ENCODE assay signal across 8 cellular contexts in genomic region chr6:111566222-111566717, GRCh38. TPM values are rescaled to one million over a fixed set of nuclear protein-coding genes. Genes with fewer than 3 reads are reported as not detected.
DNase-seq lines count a peak whose midpoint lies in the region; FAIRE-seq and TF ChIP-seq lines count a peak whose summit lies in the region.

No MANE protein-coding gene starts in this region.

- no TSS peak for BruUV-seq in endothelial cell of umbilical vein (replicated peaks; lab: Mats Ljungman, UMichigan)

- H3K9me1 ChIP-seq in endothelial cell of umbilical vein (replicated peaks; ENCODE audit: control insufficient read depth, extremely low read depth, insufficient read depth, low read length) = no peaks in the 10 kb centered on the region

- H3K27me3 Mint-ChIP-seq in activated CD4-positive, alpha-beta memory T cell treated with anti-CD3 and anti-CD28 coated beads, Interleukin-2, amount 10 ng/mL, durations not matched to agents 7 days and 5 days = no peaks in the 10 kb centered on the region
- no peaks in the 10 kb centered on the region for H3K27me3 Mint-ChIP-seq in activated CD4-positive, alpha-beta memory T cell treated with anti-CD3 and anti-CD28 coated beads for 36 hours

- peaks cover 52% of the 10 kb centered on the region for H3K4me1 ChIP-seq in endothelial cell of umbilical vein (ENCODE audit: control insufficient read depth, extremely low read depth, insufficient read depth, low read length)
- H3K4me1 ChIP-seq in thymus (ENCODE audit: control insufficient read depth, insufficient read depth, low read length) = peaks cover 55% of the 10 kb centered on the region

- TF ChIP-seq CTCF in endothelial cell of umbilical vein (IDR thresholded peaks at IDR 0.05; ENCODE audit: extremely low read depth in 1 of 2, insufficient read depth in 1 of 2, low read depth in 1 of 2, low read length in 2 of 2) = no peak

- peaks cover 51% of the 10 kb centered on the region for H3K4me1 Mint-ChIP-seq in activated CD4-positive, alpha-beta memory T cell treated with anti-CD3 and anti-CD28 coated beads, Interleukin-2, amount 10 ng/mL, durations not matched to agents 7 days and 5 days
- peaks cover 53% of the 10 kb centered on the region for H3K4me1 Mint-ChIP-seq in activated CD4-positive, alpha-beta memory T cell treated with anti-CD3 and anti-CD28 coated beads for 36 hours (ENCODE audit: low read depth)

- H4K20me1 ChIP-seq in endothelial cell of umbilical vein (replicated peaks; ENCODE audit: control insufficient read depth, extremely low read depth, insufficient read depth, low read length) = no peaks in the 10 kb centered on the region

- POLR2A ChIA-PET in activated CD4-positive, alpha-beta memory T cell treated with anti-CD3 and anti-CD28 coated beads, Interleukin-2, amount 10 ng/mL, durations not matched to agents 7 days and 5 days (lab: Charles Lee) = interaction anchor here (1.9 kb wide), 1 partner anchor 83 kb away, joined by 8 read pairs; the partner anchor contains the start of gene REV3L
- POLR2A ChIA-PET in activated CD4-positive, alpha-beta memory T cell treated with anti-CD3 and anti-CD28 coated beads for 36 hours (lab: Charles Lee) = interaction anchor here (1.0 kb wide), 1 partner anchor 82 kb away, joined by 3 read pairs; no protein-coding TSS in a partner anchor
- POLR2A ChIA-PET in endothelial cell of umbilical vein (lab: Charles Lee) = interaction anchor here (1.0 kb wide), 1 partner anchor 9 kb away, joined by 4 read pairs; no protein-coding TSS in a partner anchor

- DNase-seq in activated CD4-positive, alpha-beta memory T cell treated with anti-CD3 and anti-CD28 coated beads, Interleukin-2, amount 10 ng/mL, durations not matched to agents 7 days and 5 days = no peak
- no peak for DNase-seq in activated CD4-positive, alpha-beta memory T cell treated with anti-CD3 and anti-CD28 coated beads for 36 hours
- DNase-seq in NCI-H146 treated with DMSO at 0.1 percent for 48 hours (lab: John Stamatoyannopoulos, UW; ENCODE audit: unreplicated experiment) = peak; percentile 58
- peak; percentile 43 for DNase-seq in endothelial cell of umbilical vein (ENCODE audit: low read depth, low spot score)
- DNase-seq in MV-4-11 (lab: John Stamatoyannopoulos, UW) = no peak
- DNase-seq in COLO668 (lab: John Stamatoyannopoulos, UW; ENCODE audit: unreplicated experiment) = no peak
- DNase-seq in erythroblast (lab: John Stamatoyannopoulos, UW) = no peak

- no peaks in the 10 kb centered on the region for H3K9me3 ChIP-seq in endothelial cell of umbilical vein (replicated peaks; ENCODE audit: control insufficient read depth, insufficient read depth, low read length)
- H3K9me3 ChIP-seq in thymus (ENCODE audit: control insufficient read depth) = no peaks in the 10 kb centered on the region

- no peak overlapping the region for H3K4me3 Mint-ChIP-seq in activated CD4-positive, alpha-beta memory T cell treated with anti-CD3 and anti-CD28 coated beads, Interleukin-2, amount 10 ng/mL, durations not matched to agents 7 days and 5 days
- no peak overlapping the region for H3K4me3 Mint-ChIP-seq in activated CD4-positive, alpha-beta memory T cell treated with anti-CD3 and anti-CD28 coated beads for 36 hours

- H3K27ac ChIP-seq in endothelial cell of umbilical vein (ENCODE audit: insufficient read depth, low read depth, low read length) (peak overlapping the region; percentile 94), thymus (ENCODE audit: low read depth) (peak overlapping the region; percentile 6)

- no peaks in the 10 kb centered on the region for H3K27me3 ChIP-seq in endothelial cell of umbilical vein (ENCODE audit: control insufficient read depth in 2 of 2, insufficient read depth in 2 of 2, low read length in 2 of 2)
- H3K27me3 ChIP-seq in thymus (ENCODE audit: control insufficient read depth, insufficient read depth) = no peaks in the 10 kb centered on the region

- CTCF ChIA-PET in activated CD4-positive, alpha-beta memory T cell treated with anti-CD3 and anti-CD28 coated beads, Interleukin-2, amount 10 ng/mL, durations not matched to agents 7 days and 5 days (lab: Charles Lee) = interaction anchor here (1.0 to 3.1 kb wide), 4 partner anchors 30 to 307 kb away, joined by 3 to 16 read pairs (median 5); a partner anchor contains a TSS
- CTCF ChIA-PET in activated CD4-positive, alpha-beta memory T cell treated with anti-CD3 and anti-CD28 coated beads for 36 hours (lab: Charles Lee) = interaction anchor here (0.6 to 2.1 kb wide), 3 partner anchors 9 to 307 kb away, joined by 3 to 8 read pairs (median 3); a partner anchor contains a TSS
- CTCF ChIA-PET in endothelial cell of umbilical vein (lab: Charles Lee) = interaction anchor here (1.0 to 2.0 kb wide), 3 partner anchors 36 to 307 kb away, joined by 3 to 6 read pairs (median 5); a partner anchor contains a TSS

- dilution Hi-C loops in endothelial cell of umbilical vein (cut with MboI; ENCODE audit: extremely low pct_ligation_motif_present, low sequenced_read_pairs) = no loop called here

- H3K9me3 Mint-ChIP-seq in activated CD4-positive, alpha-beta memory T cell treated with anti-CD3 and anti-CD28 coated beads, Interleukin-2, amount 10 ng/mL, durations not matched to agents 7 days and 5 days = no peaks in the 10 kb centered on the region
- no peaks in the 10 kb centered on the region for H3K9me3 Mint-ChIP-seq in activated CD4-positive, alpha-beta memory T cell treated with anti-CD3 and anti-CD28 coated beads for 36 hours

- peak; percentile 44 for FAIRE-seq in endothelial cell of umbilical vein (lab: Jason Lieb, UNC)

- H3K36me3 ChIP-seq in endothelial cell of umbilical vein (ENCODE audit: control insufficient read depth in 2 of 2, extremely low read depth in 1 of 2, insufficient read depth in 2 of 2, low read length in 2 of 2) = peaks cover 0 to 8% of the 10 kb centered on the region in 2 experiments
- H3K36me3 ChIP-seq in thymus (ENCODE audit: control insufficient read depth, insufficient read depth) = peaks cover 10% of the 10 kb centered on the region

- H3K4me3 ChIP-seq in endothelial cell of umbilical vein (replicated peaks in 1 of 3; ENCODE audit: insufficient read depth in 1 of 3, low read depth in 1 of 3, low read length in 3 of 3) = no peak overlapping the region
- no peak overlapping the region for H3K4me3 ChIP-seq in thymus (ENCODE audit: low read length)

- TF ChIP-seq POLR2A in endothelial cell of umbilical vein (IDR thresholded peaks at IDR 0.05; ENCODE audit: low read depth, low read length) (no peak), erythroblast (IDR thresholded peaks at IDR 0.05; ENCODE audit: low read length) (no peak)

- 64% methylated on average over 8 of the region's 8 CpGs for WGBS in thymus

- H3K79me2 ChIP-seq in endothelial cell of umbilical vein (ENCODE audit: control insufficient read depth, insufficient read depth, low read length) = no peaks in the 10 kb centered on the region

- H3K27ac Mint-ChIP-seq in activated CD4-positive, alpha-beta memory T cell treated with anti-CD3 and anti-CD28 coated beads, Interleukin-2, amount 10 ng/mL, durations not matched to agents 7 days and 5 days = peak overlapping the region; percentile 72
- H3K27ac Mint-ChIP-seq in activated CD4-positive, alpha-beta memory T cell treated with anti-CD3 and anti-CD28 coated beads for 36 hours = no peak overlapping the region

- H3K36me3 Mint-ChIP-seq in activated CD4-positive, alpha-beta memory T cell treated with anti-CD3 and anti-CD28 coated beads, Interleukin-2, amount 10 ng/mL, durations not matched to agents 7 days and 5 days (ENCODE audit: low read depth) = peaks cover 74% of the 10 kb centered on the region
- H3K36me3 Mint-ChIP-seq in activated CD4-positive, alpha-beta memory T cell treated with anti-CD3 and anti-CD28 coated beads for 36 hours = peaks cover 63% of the 10 kb centered on the region

- intact Hi-C loops in activated CD4-positive, alpha-beta memory T cell treated with anti-CD3 and anti-CD28 coated beads for 36 hours (cut with micrococcal nuclease) = loop anchor here (1.0 to 5.0 kb wide), 3 partner anchors 11 to 309 kb away; a partner anchor contains a TSS
- intact Hi-C loops in endothelial cell of umbilical vein (cut with micrococcal nuclease) = loop anchor here (5.0 kb wide), 2 partner anchors 69 to 116 kb away; no protein-coding TSS in a partner anchor

- H3K4me2 ChIP-seq in endothelial cell of umbilical vein (ENCODE audit: insufficient read depth, low read length) = peak overlapping the region; percentile 41

- H3K9ac ChIP-seq in endothelial cell of umbilical vein (replicated peaks; ENCODE audit: extremely low read depth, insufficient read depth, low read length) = peak overlapping the region; percentile 72

- no peak overlapping the region for H2AFZ ChIP-seq in endothelial cell of umbilical vein (ENCODE audit: low read depth, low read length)

TF ChIP-seq in endothelial cell of umbilical vein, 7 proteins besides CTCF, POLR2A, EP300 and RAD21:
- TF ChIP-seq FOS (IDR thresholded peaks at IDR 0.05; ENCODE audit: borderline replicate concordance, insufficient read depth, low read length) (no peak), MAX (IDR thresholded peaks at IDR 0.05; ENCODE audit: insufficient read depth, insufficient read length) (no peak), EZH2 (IDR thresholded peaks at IDR 0.05; ENCODE audit: borderline replicate concordance, low read depth, low read length, severe bottlenecking) (no peak), JUN (IDR thresholded peaks at IDR 0.05; ENCODE audit: borderline replicate concordance, insufficient read depth, insufficient read length, low read depth) (no peak), MYC (IDR thresholded peaks at IDR 0.05; ENCODE audit: low read depth, low read length) (no peak), POLR2AphosphoS5 (IDR thresholded peaks at IDR 0.05; ENCODE audit: insufficient read depth, low read depth, low read length) (no peak), GATA2 (IDR thresholded peaks at IDR 0.05; ENCODE audit: insufficient read depth, insufficient read length, low read depth, low read length) (no peak)

RNA-seq across cellular contexts. Expression of gene TRAF3IP2, which starts 39.4 kb away (rescaled TPM):
- 10 to 100 TPM; 25.2 to 29.6 TPM for total RNA-seq in activated CD4-positive, alpha-beta memory T cell treated with anti-CD3 and anti-CD28 coated beads, Interleukin-2, amount 10 ng/mL, durations not matched to agents 7 days and 5 days
- 10 to 100 TPM; 42.0 to 43.2 TPM for total RNA-seq in activated CD4-positive, alpha-beta memory T cell treated with anti-CD3 and anti-CD28 coated beads for 36 hours
- total RNA-seq in endothelial cell of umbilical vein = 16.5 and 19.2 TPM in 2 replicates
- 17.1 and 18.1 TPM in 2 replicates for polyA plus RNA-seq in endothelial cell of umbilical vein
- 21.0 and 24.8 TPM in 2 replicates for polyA plus RNA-seq in endothelial cell of umbilical vein (2011; cell fraction: cytosol; rRNA removed)
- polyA plus RNA-seq in endothelial cell of umbilical vein (2011; cell fraction: nucleus; rRNA removed) = 12.4 and 13.2 TPM in 2 replicates
- polyA plus RNA-seq in endothelial cell of umbilical vein (2012) = 12.8 and 16.4 TPM in 2 replicates
- 17.3 and 17.8 TPM in 2 replicates for polyA minus RNA-seq in endothelial cell of umbilical vein
- 13.4 TPM for polyA minus RNA-seq in endothelial cell of umbilical vein (2011; cell fraction: cytosol; rRNA and poly(A)+ RNA removed)
- 6.3 and 8.6 TPM in 2 replicates for polyA minus RNA-seq in endothelial cell of umbilical vein (2011; cell fraction: nucleus; rRNA and poly(A)+ RNA removed)
- 38.9 TPM for polyA plus RNA-seq in thymus

Comparison
In these comparisons a context has a peak if more than half of its experiments do, and no peak if none do; other contexts are left out.
1. DNase-seq: peak in NCI-H146 treated with DMSO at 0.1 percent for 48 hours (single experiment) and endothelial cell of umbilical vein (single experiment); none in activated CD4-positive, alpha-beta memory T cell treated with anti-CD3 and anti-CD28 coated beads, Interleukin-2, amount 10 ng/mL, durations not matched to agents 7 days and 5 days (single experiment), activated CD4-positive, alpha-beta memory T cell treated with anti-CD3 and anti-CD28 coated beads for 36 hours (single experiment), MV-4-11 (single experiment), COLO668 (single experiment) and erythroblast (0 of 2).